1 cellular context compared by ENCODE assay signal in the genomic region with DNA sequence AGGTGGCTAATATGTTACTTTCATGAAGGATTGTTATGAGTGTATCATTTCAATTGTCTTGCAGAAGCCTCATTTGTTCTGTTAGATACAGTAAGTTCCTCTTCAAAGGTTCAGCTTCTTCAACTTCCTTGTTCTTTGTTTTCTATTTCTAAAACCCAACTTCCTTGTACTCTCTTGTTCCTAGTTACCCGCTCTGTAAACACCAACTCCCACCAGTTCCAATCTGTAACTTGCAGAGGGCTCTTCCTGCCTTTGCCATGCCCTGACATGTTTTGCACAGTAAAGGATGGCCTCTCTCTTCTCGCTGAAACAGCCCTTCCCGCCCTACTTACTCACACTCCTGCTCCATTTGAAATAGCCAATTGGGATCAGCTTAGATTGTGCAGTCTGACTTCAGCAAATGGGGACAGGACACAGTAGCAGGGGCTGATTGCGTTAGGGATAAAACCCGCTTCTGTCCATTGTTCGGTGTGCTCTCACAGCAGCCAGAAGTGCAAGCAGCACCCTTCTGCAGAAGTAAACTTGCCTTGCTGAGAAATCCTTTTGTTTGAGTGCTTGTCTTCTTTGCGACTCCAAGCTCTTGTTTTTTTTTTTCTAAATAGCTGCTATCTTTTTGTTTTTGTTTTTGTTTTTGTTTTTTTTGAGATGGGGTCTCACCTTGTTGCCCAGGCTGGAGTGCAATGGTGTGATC.
TF ChIP-seq lines count a peak whose summit lies in the region.

No MANE protein-coding gene starts in this region.

TF ChIP-seq in HepG2, 621 proteins besides CTCF, POLR2A, EP300 and RAD21:
- no peak for TF ChIP-seq HOXA7 (CRISPR knock-in tag; IDR thresholded peaks at IDR 0.05)
- 0 out of 2 replicates have a peak, but pooled peaks have one; percentile 49 for TF ChIP-seq ELF3 (CRISPR knock-in tag; IDR thresholded peaks at IDR 0.05)
- TF ChIP-seq ZNF562 (CRISPR knock-in tag; IDR thresholded peaks at IDR 0.05; ENCODE audit: borderline replicate concordance) = peak; percentile 92
- no peak for TF ChIP-seq ESRRA (CRISPR knock-in tag; IDR thresholded peaks at IDR 0.05; ENCODE audit: low read depth)
- no peak for TF ChIP-seq ZFYVE20 (CRISPR knock-in tag; IDR thresholded peaks at IDR 0.05; ENCODE audit: borderline replicate concordance, low read depth)
